Comparison of ENCODE assay signal across 8 cellular contexts in genomic region chr22:24175160-24175808, GRCh38. TPM values are rescaled to one million over a fixed set of nuclear protein-coding genes. Genes with fewer than 3 reads are reported as not detected.
DNase-seq lines count a peak whose midpoint lies in the region; ATAC-seq and TF ChIP-seq lines count a peak whose summit lies in the region.

No MANE protein-coding gene starts in this region.

- H3K27me3 ChIP-seq in right lobe of liver = no peaks in the 10 kb centered on the region

- no peak overlapping the region for H3K27ac ChIP-seq in right lobe of liver

- DNase-seq in GM10266 (ENCODE audit: extremely low spot score) (peak; percentile 86), NAMALWA (ENCODE audit: low spot score) (peak; percentile 63), dedifferentiated amniotic fluid mesenchymal stem cell (ENCODE audit: extremely low spot score) (peak; percentile 71), right lobe of liver (peak; percentile 84)
- DNase-seq in activated CD4-positive, alpha-beta T cell treated with anti-CD3 and anti-CD28 coated beads, Interleukin-2, amount 50 U/mL, for 4 hours = peak; percentile 57 to 62
- DNase-seq in stimulated activated CD4-positive, alpha-beta T cell treated with anti-CD3 and anti-CD28 coated beads, TNF-alpha, amount 100 ng/mL, for 1 hour (ENCODE audit: low read depth in 3 of 3, low spot score in 1 of 3) = peak in 2 of 3 donors; percentile 34 to 46

- ATAC-seq in right lobe of liver (peak; percentile 83 to 91 (median 88)), GM21786 (IDR thresholded peaks at IDR 0.05; ENCODE audit: unreplicated experiment) (no peak), HG02763 (IDR thresholded peaks at IDR 0.05; ENCODE audit: unreplicated experiment) (no peak)

- TF ChIP-seq POLR2A in right lobe of liver (IDR thresholded peaks at IDR 0.05) = no peak

- no peak overlapping the region for H3K4me3 ChIP-seq in right lobe of liver

- intact Hi-C loops in right lobe of liver (cut with DNase I) = no loop called here

- 80% methylated on average over 1 of the region's 11 CpGs for WGBS in right lobe of liver (ENCODE audit: insufficient coverage, low coverage, low lambda C conversion rate, missing lambda C conversion rate)

- H3K9me3 ChIP-seq in right lobe of liver = no peaks in the 10 kb centered on the region

- no peaks in the 10 kb centered on the region for H3K4me1 ChIP-seq in right lobe of liver

- peaks cover 0 to 21% (median 3%) of the 10 kb centered on the region in 4 donors for H3K36me3 ChIP-seq in right lobe of liver

- TF ChIP-seq CTCF in GM10266 (IDR thresholded peaks at IDR 0.05; ENCODE audit: control insufficient read depth, insufficient read depth, low read depth, missing control alignments) (peak; percentile 84), right lobe of liver (IDR thresholded peaks at IDR 0.05) (peak; percentile 81 to 88 (median 82))

RNA-seq across cellular contexts. Expression of gene SUSD2, which starts 6.0 kb away (rescaled TPM):
- total RNA-seq in right lobe of liver = 1 to 10 TPM in 4 of 6 experiments, under 1 TPM in 2; 0.61 to 6.8 (median 2.0) TPM

Comparison
In these comparisons a context has a peak if more than half of its experiments do, and no peak if none do; other contexts are left out.
1. ATAC-seq: peak in right lobe of liver (4 of 4); none in GM21786 (single experiment) and HG02763 (single experiment).
2. Peak in every context shown above with its lines, with median percentiles within 50 percentile points of each other: DNase-seq.